Comparison of ENCODE assay signal across 32 cellular contexts in genomic region chr11:4048340-4048739, GRCh38. TPM values are rescaled to one million over a fixed set of nuclear protein-coding genes. Genes with fewer than 3 reads are reported as not detected.
DNase-seq lines count a peak whose midpoint lies in the region; ATAC-seq lines count a peak whose summit lies in the region.
"Had no signal": no experiment of that assay in that cellular context is flagged by ENCODE, and none has a peak within 500 bp of the region (broad histone marks: within the 10 kb centered on the region; RNA-seq: fewer than 3 reads in every experiment).

No MANE protein-coding gene starts in this region.

- H3K4me3 Mint-ChIP-seq in stimulated activated effector memory CD8-positive, alpha-beta T cell treated with anti-CD3 and anti-CD28 coated beads, Interleukin-12 subunit alpha, Interleukin-12 subunit beta, amount 100 ng/mL, for 72 hours: no peak overlapping the region
- H3K4me3 Mint-ChIP-seq: activated naive CD4-positive, alpha-beta T cell treated with anti-CD3 and anti-CD28 coated beads for 36 hours; activated T-cell treated with anti-CD3 and anti-CD28 coated beads, Interleukin-2, amount 50 U/mL, for 72 hours; CD4-positive, alpha-beta memory T cell; nephron progenitor cell; T-helper 1 cell treated with Interleukin-12 subunit alpha and Interleukin-12 subunit beta and Interleukin-4 antibody, amounts not matched to agents 30 μg/mL and 1 μg/mL, for 36 hours had no signal

- no peaks in the 10 kb centered on the region for H3K9me3 Mint-ChIP-seq in activated naive CD4-positive, alpha-beta T cell treated with anti-CD3 and anti-CD28 coated beads, Interleukin-2, amount 50 U/mL, for 72 hours
- no peaks in the 10 kb centered on the region for H3K9me3 Mint-ChIP-seq in stimulated activated effector memory CD8-positive, alpha-beta T cell treated with anti-CD3 and anti-CD28 coated beads, Interleukin-12 subunit alpha, Interleukin-12 subunit beta, amount 100 ng/mL, for 72 hours

- H3K4me1 Mint-ChIP-seq in stimulated activated effector memory CD8-positive, alpha-beta T cell treated with anti-CD3 and anti-CD28 coated beads, Interleukin-12 subunit alpha, Interleukin-12 subunit beta, amount 100 ng/mL, for 72 hours: peaks cover 17% of the 10 kb centered on the region

- ATAC-seq in activated naive CD4-positive, alpha-beta T cell treated with anti-CD3 and anti-CD28 coated beads, Interleukin-2, amount 50 U/mL, for 72 hours: peak; percentile 38 to 58
- peak; percentile 48 for ATAC-seq in stimulated activated effector memory CD8-positive, alpha-beta T cell treated with anti-CD3 and anti-CD28 coated beads, Interleukin-12 subunit alpha, Interleukin-12 subunit beta, amount 100 ng/mL, for 72 hours
- no peak for ATAC-seq in HG03457 (IDR thresholded peaks at IDR 0.05; ENCODE audit: unreplicated experiment)
- ATAC-seq: esophagus mucosa, left colon, pancreas, PC-3 had no signal

- peaks cover 5 to 23% of the 10 kb centered on the region in 2 donors for H3K36me3 Mint-ChIP-seq in activated naive CD4-positive, alpha-beta T cell treated with anti-CD3 and anti-CD28 coated beads, Interleukin-2, amount 50 U/mL, for 72 hours
- H3K36me3 Mint-ChIP-seq in stimulated activated effector memory CD8-positive, alpha-beta T cell treated with anti-CD3 and anti-CD28 coated beads, Interleukin-12 subunit alpha, Interleukin-12 subunit beta, amount 100 ng/mL, for 72 hours: peaks cover 6% of the 10 kb centered on the region

- H3K27ac Mint-ChIP-seq in activated naive CD4-positive, alpha-beta T cell treated with anti-CD3 and anti-CD28 coated beads, Interleukin-2, amount 50 U/mL, for 72 hours: no peak overlapping the region
- H3K27ac Mint-ChIP-seq in stimulated activated effector memory CD8-positive, alpha-beta T cell treated with anti-CD3 and anti-CD28 coated beads, Interleukin-12 subunit alpha, Interleukin-12 subunit beta, amount 100 ng/mL, for 72 hours: no peak overlapping the region
- H3K27ac Mint-ChIP-seq: activated naive CD4-positive, alpha-beta T cell treated with anti-CD3 and anti-CD28 coated beads for 36 hours; activated T-cell treated with anti-CD3 and anti-CD28 coated beads, Interleukin-2, amount 50 U/mL, for 72 hours; nephron progenitor cell; T-helper 1 cell treated with Interleukin-12 subunit alpha and Interleukin-12 subunit beta and Interleukin-4 antibody, amounts not matched to agents 30 μg/mL and 1 μg/mL, for 36 hours had no signal

- DNase-seq in activated naive CD4-positive, alpha-beta T cell treated with anti-CD3 and anti-CD28 coated beads, Interleukin-2, amount 50 U/mL, for 72 hours (ENCODE audit: low spot score in 2 of 2): no peak
- DNase-seq in activated naive CD4-positive, alpha-beta T cell treated with Interleukin-2 at 50 U/mL for 16 hours: no peak
- DNase-seq in amniotic epithelial cell (ENCODE audit: low read depth) (peak; percentile 33), foreskin melanocyte (peak; percentile 59), globus pallidus (ENCODE audit: low spot score) (no peak), COLO668 (lab: John Stamatoyannopoulos, UW; ENCODE audit: unreplicated experiment) (no peak)
- DNase-seq in stimulated activated effector memory CD8-positive, alpha-beta T cell treated with anti-CD3 and anti-CD28 coated beads, Interleukin-12 subunit alpha, Interleukin-12 subunit beta, amount 100 ng/mL, for 72 hours (ENCODE audit: low spot score in 2 of 2): no peak
- DNase-seq: activated CD4-positive, alpha-beta T cell treated with anti-CD3 and anti-CD28 coated beads, Interleukin-2, amount 50 U/mL, for 1 hour; activated CD4-positive, CD25-positive, alpha-beta regulatory T cell; activated naive CD4-positive, alpha-beta T cell treated with anti-CD3 and anti-CD28 coated beads for 36 hours; activated T-cell treated with anti-CD3 and anti-CD28 coated beads, Interleukin-2, amount 50 U/mL, for 72 hours; amygdala; CD4-positive, alpha-beta memory T cell; colonic mucosa; DMS 273 treated with DMSO at 0.1 percent for 48 hours; H7; KG1; left colon; MM.1S; NCI-H1436; NCI-H2081; NCI-H2227 treated with DMSO at 0.1 percent for 48 hours; NCI-H69; nephron progenitor cell; pancreas; PC-3; stimulated activated CD4-positive, alpha-beta T cell treated with anti-CD3 and anti-CD28 coated beads, Interleukin-2, amount 100 ng/mL, for 24 hours; stimulated activated CD8-positive, alpha-beta memory T cell treated with anti-CD3 and anti-CD28 coated beads, Interleukin-4, amount 100 ng/mL, for 48 hours; tibial artery had no signal

RNA-seq across cellular contexts. Expression of gene RRM1, which starts 46.3 kb away (rescaled TPM):
- 100 to 1,000 TPM; 192 to 278 TPM for total RNA-seq in activated naive CD4-positive, alpha-beta T cell treated with anti-CD3 and anti-CD28 coated beads, Interleukin-2, amount 50 U/mL, for 72 hours

Comparison
In these comparisons a context has a peak if more than half of its experiments do, and no peak if none do; other contexts are left out.
1. DNase-seq: peak in amniotic epithelial cell (single experiment) and foreskin melanocyte (single experiment); none in activated naive CD4-positive, alpha-beta T cell treated with anti-CD3 and anti-CD28 coated beads, Interleukin-2, amount 50 U/mL, for 72 hours (0 of 2), activated naive CD4-positive, alpha-beta T cell treated with Interleukin-2 at 50 U/mL for 16 hours (single experiment), stimulated activated effector memory CD8-positive, alpha-beta T cell treated with anti-CD3 and anti-CD28 coated beads, Interleukin-12 subunit alpha, Interleukin-12 subunit beta, amount 100 ng/mL, for 72 hours (0 of 2), globus pallidus (single experiment) and COLO668 (single experiment).